ENCODE assay signal across 23 cellular contexts in genomic region chr7:112131016-112131415, GRCh38.
A peak's percentile ranks its signal among the peaks of the same experiment; 100 is the strongest.
DNase-seq lines count a peak whose midpoint lies in the region; ATAC-seq, FAIRE-seq and TF ChIP-seq lines count a peak whose summit lies in the region.
"Had no signal": no experiment of that assay in that cellular context is flagged by ENCODE, and none has a peak within 500 bp of the region (broad histone marks: within the 10 kb centered on the region; RNA-seq: fewer than 3 reads in every experiment).

No MANE protein-coding gene starts in this region.

- H3K4me1 Mint-ChIP-seq in CD8-positive, alpha-beta memory T cell, result no peaks in the 10 kb centered on the region
- no peaks in the 10 kb centered on the region for H3K4me1 Mint-ChIP-seq in naive thymus-derived CD4-positive, alpha-beta T cell
- H3K4me1 Mint-ChIP-seq: natural killer cell had no signal

- H3K9ac ChIP-seq in endothelial cell of umbilical vein (replicated peaks; ENCODE audit: extremely low read depth, insufficient read depth, low read length), result no peak overlapping the region

- H3K79me2 ChIP-seq in endothelial cell of umbilical vein (ENCODE audit: control insufficient read depth, insufficient read depth, low read length), result peaks cover 85% of the 10 kb centered on the region

- BruUV-seq in endothelial cell of umbilical vein (replicated peaks; lab: Mats Ljungman, UMichigan), result no TSS peak

- no peaks in the 10 kb centered on the region for H3K36me3 ChIP-seq in endothelial cell of umbilical vein (ENCODE audit: control insufficient read depth in 2 of 2, extremely low read depth in 1 of 2, insufficient read depth in 2 of 2, low read length in 2 of 2)
- no peaks in the 10 kb centered on the region for H3K36me3 ChIP-seq in CD8-positive, alpha-beta memory T cell (ENCODE audit: insufficient read depth, low read length)
- no peaks in the 10 kb centered on the region for H3K36me3 ChIP-seq in naive thymus-derived CD4-positive, alpha-beta T cell (ENCODE audit: control insufficient read depth in 2 of 3, insufficient read depth in 3 of 3, low read length in 3 of 3)
- H3K36me3 ChIP-seq: BE2C, thyroid gland had no signal

- H2AFZ ChIP-seq in endothelial cell of umbilical vein (ENCODE audit: low read depth, low read length), result no peak overlapping the region

- CTCF ChIA-PET in endothelial cell of umbilical vein (lab: Charles Lee), result interaction anchor here (3.5 kb wide), 1 partner anchor 18 kb away, joined by 12 read pairs; no protein-coding TSS in a partner anchor
- CTCF ChIA-PET in CD8-positive, alpha-beta memory T cell (lab: Charles Lee), result interaction anchor here (1.4 kb wide), 1 partner anchor 29 kb away, joined by 3 read pairs; no protein-coding TSS in a partner anchor
- CTCF ChIA-PET in naive thymus-derived CD4-positive, alpha-beta T cell (lab: Charles Lee), result no interaction called here

- no peak overlapping the region for H3K4me3 Mint-ChIP-seq in CD8-positive, alpha-beta memory T cell
- H3K4me3 Mint-ChIP-seq in naive thymus-derived CD4-positive, alpha-beta T cell, result no peak overlapping the region
- H3K4me3 Mint-ChIP-seq: natural killer cell had no signal

- no peaks in the 10 kb centered on the region for H4K20me1 ChIP-seq in endothelial cell of umbilical vein (replicated peaks; ENCODE audit: control insufficient read depth, extremely low read depth, insufficient read depth, low read length)

- peaks cover 43% of the 10 kb centered on the region for H3K4me1 ChIP-seq in endothelial cell of umbilical vein (ENCODE audit: control insufficient read depth, extremely low read depth, insufficient read depth, low read length)
- no peaks in the 10 kb centered on the region for H3K4me1 ChIP-seq in CD8-positive, alpha-beta memory T cell (ENCODE audit: insufficient read depth, low read length)
- no peaks in the 10 kb centered on the region for H3K4me1 ChIP-seq in naive thymus-derived CD4-positive, alpha-beta T cell (ENCODE audit: control insufficient read depth in 2 of 2, insufficient read depth in 2 of 2, low read length in 2 of 2)

- TF ChIP-seq CTCF in endothelial cell of umbilical vein (IDR thresholded peaks at IDR 0.05; ENCODE audit: extremely low read depth in 1 of 2, insufficient read depth in 1 of 2, low read depth in 1 of 2, low read length in 2 of 2), result no peak

- no peak overlapping the region for H3K4me2 ChIP-seq in endothelial cell of umbilical vein (ENCODE audit: insufficient read depth, low read length)

- H3K27me3 Mint-ChIP-seq in CD8-positive, alpha-beta memory T cell, result peaks cover 5 to 13% of the 10 kb centered on the region in 2 donors
- H3K27me3 Mint-ChIP-seq in naive thymus-derived CD4-positive, alpha-beta T cell, result peaks cover 0 to 8% (median 0%) of the 10 kb centered on the region in 5 donors

- no peaks in the 10 kb centered on the region for H3K27me3 ChIP-seq in endothelial cell of umbilical vein (ENCODE audit: control insufficient read depth in 2 of 2, insufficient read depth in 2 of 2, low read length in 2 of 2)
- H3K27me3 ChIP-seq in CD8-positive, alpha-beta memory T cell (ENCODE audit: insufficient read depth, low read length, poor library complexity, severe bottlenecking), result peaks cover 3% of the 10 kb centered on the region
- H3K27me3 ChIP-seq in naive thymus-derived CD4-positive, alpha-beta T cell (ENCODE audit: control insufficient read depth in 2 of 2, insufficient read depth in 2 of 2, low read length in 2 of 2), result no peaks in the 10 kb centered on the region
- H3K27me3 ChIP-seq: BE2C, thyroid gland had no signal

- POLR2A ChIA-PET in endothelial cell of umbilical vein (lab: Charles Lee), result no interaction called here
- POLR2A ChIA-PET in CD8-positive, alpha-beta memory T cell (lab: Charles Lee), result no interaction called here
- POLR2A ChIA-PET in naive thymus-derived CD4-positive, alpha-beta T cell (lab: Charles Lee), result no interaction called here

- peaks cover 0 to 3% (median 0%) of the 10 kb centered on the region in 5 donors for H3K9me3 Mint-ChIP-seq in CD8-positive, alpha-beta memory T cell
- peaks cover 0 to 3% (median 0%) of the 10 kb centered on the region in 11 donors for H3K9me3 Mint-ChIP-seq in naive thymus-derived CD4-positive, alpha-beta T cell
- H3K9me3 Mint-ChIP-seq: activated T-helper 2 cell treated with anti-CD3 and anti-CD28 coated beads, Interferon-gamma antibody, Interleukin-2, Interleukin-4, amounts not matched to agents 10 μg/mL and 5 μg/mL and 100 μg/mL, durations not matched to agents 14 hours and 24 hours and 36 hours; natural killer cell had no signal

- H3K27ac ChIP-seq in endothelial cell of umbilical vein (ENCODE audit: insufficient read depth, low read depth, low read length) (peak overlapping the region; percentile 91), substantia nigra (ENCODE audit: low read depth, low read length, poor library complexity, severe bottlenecking) (peak overlapping the region; percentile 56)
- H3K27ac ChIP-seq in CD8-positive, alpha-beta memory T cell (ENCODE audit: low read depth, low read length), result no peak overlapping the region
- no peak overlapping the region for H3K27ac ChIP-seq in naive thymus-derived CD4-positive, alpha-beta T cell (ENCODE audit: low read depth, low read length)

- no peak for TF ChIP-seq POLR2A in endothelial cell of umbilical vein (IDR thresholded peaks at IDR 0.05; ENCODE audit: low read depth, low read length)

- intact Hi-C loops in endothelial cell of umbilical vein (cut with micrococcal nuclease), result no loop called here
- intact Hi-C loops in naive thymus-derived CD4-positive, alpha-beta T cell (cut with micrococcal nuclease), result no loop called here

- H3K9me1 ChIP-seq in endothelial cell of umbilical vein (replicated peaks; ENCODE audit: control insufficient read depth, extremely low read depth, insufficient read depth, low read length), result no peaks in the 10 kb centered on the region

- H3K4me3 ChIP-seq in endothelial cell of umbilical vein (replicated peaks in 1 of 3; ENCODE audit: insufficient read depth in 1 of 3, low read depth in 1 of 3, low read length in 3 of 3), result no peak overlapping the region
- no peak overlapping the region for H3K4me3 ChIP-seq in CD8-positive, alpha-beta memory T cell (ENCODE audit: low read length)
- H3K4me3 ChIP-seq in naive thymus-derived CD4-positive, alpha-beta T cell (ENCODE audit: low read length), result no peak overlapping the region
- H3K4me3 ChIP-seq: thyroid gland had no signal

- no peaks in the 10 kb centered on the region for H3K9me3 ChIP-seq in endothelial cell of umbilical vein (replicated peaks; ENCODE audit: control insufficient read depth, insufficient read depth, low read length)
- no peaks in the 10 kb centered on the region for H3K9me3 ChIP-seq in CD8-positive, alpha-beta memory T cell (ENCODE audit: low read length)
- no peaks in the 10 kb centered on the region for H3K9me3 ChIP-seq in naive thymus-derived CD4-positive, alpha-beta T cell (ENCODE audit: control insufficient read depth in 2 of 3, low read length in 3 of 3)
- H3K9me3 ChIP-seq: BE2C, thyroid gland had no signal

- DNase-seq in NCI-H748 (lab: John Stamatoyannopoulos, UW; ENCODE audit: unreplicated experiment) (peak; percentile 60), NCI-H748 treated with DMSO at 0.1 percent for 48 hours (lab: John Stamatoyannopoulos, UW) (no peak), NCI-H2227 (lab: John Stamatoyannopoulos, UW; ENCODE audit: unreplicated experiment) (peak; percentile 74), endothelial cell of umbilical vein (ENCODE audit: low read depth, low spot score) (peak; percentile 79), substantia nigra (lab: John Stamatoyannopoulos, UW) (no peak)
- DNase-seq in CD8-positive, alpha-beta memory T cell, result no peak
- no peak for DNase-seq in naive thymus-derived CD4-positive, alpha-beta T cell
- DNase-seq in activated CD4-positive, alpha-beta T cell treated with anti-CD3 and anti-CD28 coated beads, Interleukin-2, amount 50 U/mL, for 4 hours, result no peak
- DNase-seq: activated CD4-positive, CD25-positive, alpha-beta regulatory T cell treated with anti-CD3 and anti-CD28 coated beads, Interleukin-2, amount 50 U/mL, for 72 hours; BE2C; Calu3; Kasumi-1; natural killer cell; NCI-H1092 treated with DMSO at 0.1 percent for 48 hours; NCI-H226; posterior cingulate gyrus; small intestine; stimulated activated CD4-positive, alpha-beta T cell treated with anti-CD3 and anti-CD28 coated beads, Interleukin-4, amount 100 ng/mL, for 24 hours; T-helper 9 cell; thyroid gland had no signal

- no peak overlapping the region for H3K27ac Mint-ChIP-seq in CD8-positive, alpha-beta memory T cell
- H3K27ac Mint-ChIP-seq in naive thymus-derived CD4-positive, alpha-beta T cell, result no peak overlapping the region
- H3K27ac Mint-ChIP-seq: activated T-helper 2 cell treated with anti-CD3 and anti-CD28 coated beads, Interferon-gamma antibody, Interleukin-2, Interleukin-4, amounts not matched to agents 10 μg/mL and 5 μg/mL and 100 μg/mL, durations not matched to agents 14 hours and 24 hours and 36 hours; natural killer cell had no signal

- dilution Hi-C loops in endothelial cell of umbilical vein (cut with MboI; ENCODE audit: extremely low pct_ligation_motif_present, low sequenced_read_pairs), result no loop called here

- ATAC-seq in naive thymus-derived CD4-positive, alpha-beta T cell, result no peak
- ATAC-seq: natural killer cell had no signal

- peaks cover 0 to 2% (median 0%) of the 10 kb centered on the region in 3 donors for H3K36me3 Mint-ChIP-seq in CD8-positive, alpha-beta memory T cell
- H3K36me3 Mint-ChIP-seq in naive thymus-derived CD4-positive, alpha-beta T cell, result peaks cover 0 to 4% (median 0%) of the 10 kb centered on the region in 5 donors
- H3K36me3 Mint-ChIP-seq: natural killer cell had no signal

- FAIRE-seq in endothelial cell of umbilical vein (lab: Jason Lieb, UNC), result no peak
- FAIRE-seq: bronchial epithelial cell, GM12891, small intestine had no signal

TF ChIP-seq in endothelial cell of umbilical vein, 7 proteins besides CTCF, POLR2A, EP300 and RAD21:
- TF ChIP-seq POLR2AphosphoS5 (IDR thresholded peaks at IDR 0.05; ENCODE audit: insufficient read depth, low read depth, low read length) (no peak), FOS (IDR thresholded peaks at IDR 0.05; ENCODE audit: borderline replicate concordance, insufficient read depth, low read length) (no peak), MYC (IDR thresholded peaks at IDR 0.05; ENCODE audit: low read depth, low read length) (no peak), GATA2 (IDR thresholded peaks at IDR 0.05; ENCODE audit: insufficient read depth, insufficient read length, low read depth, low read length) (no peak), JUN (IDR thresholded peaks at IDR 0.05; ENCODE audit: borderline replicate concordance, insufficient read depth, insufficient read length, low read depth) (no peak)

Comparison
In these comparisons a context has a peak if more than half of its experiments do, and no peak if none do; other contexts are left out.
1. DNase-seq: peak in NCI-H748 (single experiment), NCI-H2227 (single experiment) and endothelial cell of umbilical vein (single experiment); none in NCI-H748 treated with DMSO at 0.1 percent for 48 hours (single experiment), substantia nigra (0 of 49), CD8-positive, alpha-beta memory T cell (0 of 5), naive thymus-derived CD4-positive, alpha-beta T cell (0 of 9) and activated CD4-positive, alpha-beta T cell treated with anti-CD3 and anti-CD28 coated beads, Interleukin-2, amount 50 U/mL, for 4 hours (0 of 2).
2. H3K27ac ChIP-seq: peak in endothelial cell of umbilical vein (single experiment) and substantia nigra (single experiment); none in CD8-positive, alpha-beta memory T cell (single experiment) and naive thymus-derived CD4-positive, alpha-beta T cell (single experiment).